Comparison of ENCODE assay signal across 1 cellular context in the genomic region with DNA sequence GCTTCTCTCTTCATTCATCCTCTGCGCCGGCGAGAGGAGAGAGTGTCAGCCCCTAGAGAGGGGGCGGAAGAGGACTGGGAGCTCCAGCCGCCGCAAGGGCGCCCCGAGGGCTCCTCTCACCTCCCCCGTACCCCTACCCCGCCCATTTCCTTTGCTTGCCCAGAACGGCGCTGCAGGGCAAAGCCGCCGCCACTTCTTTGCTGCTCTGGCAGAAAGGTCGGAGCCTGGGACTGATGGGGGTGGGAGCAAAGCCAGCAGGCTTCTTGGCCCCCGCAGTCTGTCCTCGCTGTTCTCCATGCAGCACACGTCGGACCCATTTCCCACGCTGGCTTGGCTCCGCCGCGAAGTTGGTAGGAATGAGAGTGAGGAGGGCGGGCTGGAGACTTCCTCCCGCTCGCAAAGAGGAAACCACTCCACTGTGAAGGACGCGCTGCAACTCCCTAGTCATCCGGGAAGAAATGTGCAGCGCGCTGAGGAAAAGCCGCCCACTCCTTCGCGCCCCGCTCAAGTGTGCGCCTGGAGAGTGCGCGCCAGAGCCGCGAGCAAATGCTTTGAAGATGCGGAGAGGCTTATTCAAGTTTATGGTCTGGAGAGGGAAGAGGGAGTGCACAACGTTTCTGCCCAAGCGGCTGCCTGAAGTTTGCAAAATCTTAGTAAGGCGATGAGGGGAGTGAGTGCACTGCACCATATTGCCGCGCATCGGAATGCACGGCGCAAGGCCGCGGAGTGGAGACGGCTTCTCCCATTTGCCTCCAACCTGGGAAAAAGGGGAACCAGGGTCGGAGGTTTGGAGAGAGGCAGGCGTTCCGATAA.
TF ChIP-seq lines count a peak whose summit lies in the region.

No MANE protein-coding gene starts in this region.

TF ChIP-seq in GM23338, 12 proteins besides CTCF, POLR2A, EP300 and RAD21 (continued from another document):
- TF ChIP-seq, protein P1, sequence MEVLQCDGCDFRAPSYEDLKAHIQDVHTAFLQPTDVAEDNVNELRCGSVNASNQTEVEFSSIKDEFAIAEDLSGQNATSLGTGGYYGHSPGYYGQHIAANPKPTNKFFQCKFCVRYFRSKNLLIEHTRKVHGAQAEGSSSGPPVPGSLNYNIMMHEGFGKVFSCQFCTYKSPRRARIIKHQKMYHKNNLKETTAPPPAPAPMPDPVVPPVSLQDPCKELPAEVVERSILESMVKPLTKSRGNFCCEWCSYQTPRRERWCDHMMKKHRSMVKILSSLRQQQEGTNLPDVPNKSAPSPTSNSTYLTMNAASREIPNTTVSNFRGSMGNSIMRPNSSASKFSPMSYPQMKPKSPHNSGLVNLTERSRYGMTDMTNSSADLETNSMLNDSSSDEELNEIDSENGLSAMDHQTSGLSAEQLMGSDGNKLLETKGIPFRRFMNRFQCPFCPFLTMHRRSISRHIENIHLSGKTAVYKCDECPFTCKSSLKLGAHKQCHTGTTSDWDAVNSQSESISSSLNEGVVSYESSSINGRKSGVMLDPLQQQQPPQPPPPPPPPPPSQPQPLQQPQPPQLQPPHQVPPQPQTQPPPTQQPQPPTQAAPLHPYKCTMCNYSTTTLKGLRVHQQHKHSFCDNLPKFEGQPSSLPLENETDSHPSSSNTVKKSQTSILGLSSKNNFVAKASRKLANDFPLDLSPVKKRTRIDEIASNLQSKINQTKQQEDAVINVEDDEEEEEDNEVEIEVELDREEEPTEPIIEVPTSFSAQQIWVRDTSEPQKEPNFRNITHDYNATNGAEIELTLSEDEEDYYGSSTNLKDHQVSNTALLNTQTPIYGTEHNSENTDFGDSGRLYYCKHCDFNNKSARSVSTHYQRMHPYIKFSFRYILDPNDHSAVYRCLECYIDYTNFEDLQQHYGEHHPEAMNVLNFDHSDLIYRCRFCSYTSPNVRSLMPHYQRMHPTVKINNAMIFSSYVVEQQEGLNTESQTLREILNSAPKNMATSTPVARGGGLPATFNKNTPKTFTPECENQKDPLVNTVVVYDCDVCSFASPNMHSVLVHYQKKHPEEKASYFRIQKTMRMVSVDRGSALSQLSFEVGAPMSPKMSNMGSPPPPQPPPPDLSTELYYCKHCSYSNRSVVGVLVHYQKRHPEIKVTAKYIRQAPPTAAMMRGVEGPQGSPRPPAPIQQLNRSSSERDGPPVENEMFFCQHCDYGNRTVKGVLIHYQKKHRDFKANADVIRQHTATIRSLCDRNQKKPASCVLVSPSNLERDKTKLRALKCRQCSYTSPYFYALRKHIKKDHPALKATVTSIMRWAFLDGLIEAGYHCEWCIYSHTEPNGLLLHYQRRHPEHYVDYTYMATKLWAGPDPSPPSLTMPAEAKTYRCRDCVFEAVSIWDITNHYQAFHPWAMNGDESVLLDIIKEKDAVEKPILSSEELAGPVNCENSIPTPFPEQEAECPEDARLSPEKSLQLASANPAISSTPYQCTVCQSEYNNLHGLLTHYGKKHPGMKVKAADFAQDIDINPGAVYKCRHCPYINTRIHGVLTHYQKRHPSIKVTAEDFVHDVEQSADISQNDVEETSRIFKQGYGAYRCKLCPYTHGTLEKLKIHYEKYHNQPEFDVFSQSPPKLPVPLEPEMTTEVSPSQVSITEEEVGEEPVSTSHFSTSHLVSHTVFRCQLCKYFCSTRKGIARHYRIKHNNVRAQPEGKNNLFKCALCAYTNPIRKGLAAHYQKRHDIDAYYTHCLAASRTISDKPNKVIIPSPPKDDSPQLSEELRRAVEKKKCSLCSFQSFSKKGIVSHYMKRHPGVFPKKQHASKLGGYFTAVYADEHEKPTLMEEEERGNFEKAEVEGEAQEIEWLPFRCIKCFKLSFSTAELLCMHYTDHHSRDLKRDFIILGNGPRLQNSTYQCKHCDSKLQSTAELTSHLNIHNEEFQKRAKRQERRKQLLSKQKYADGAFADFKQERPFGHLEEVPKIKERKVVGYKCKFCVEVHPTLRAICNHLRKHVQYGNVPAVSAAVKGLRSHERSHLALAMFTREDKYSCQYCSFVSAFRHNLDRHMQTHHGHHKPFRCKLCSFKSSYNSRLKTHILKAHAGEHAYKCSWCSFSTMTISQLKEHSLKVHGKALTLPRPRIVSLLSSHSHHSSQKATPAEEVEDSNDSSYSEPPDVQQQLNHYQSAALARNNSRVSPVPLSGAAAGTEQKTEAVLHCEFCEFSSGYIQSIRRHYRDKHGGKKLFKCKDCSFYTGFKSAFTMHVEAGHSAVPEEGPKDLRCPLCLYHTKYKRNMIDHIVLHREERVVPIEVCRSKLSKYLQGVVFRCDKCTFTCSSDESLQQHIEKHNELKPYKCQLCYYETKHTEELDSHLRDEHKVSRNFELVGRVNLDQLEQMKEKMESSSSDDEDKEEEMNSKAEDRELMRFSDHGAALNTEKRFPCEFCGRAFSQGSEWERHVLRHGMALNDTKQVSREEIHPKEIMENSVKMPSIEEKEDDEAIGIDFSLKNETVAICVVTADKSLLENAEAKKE (CRISPR knock-in tag; IDR thresholded peaks at IDR 0.05) = no peak
- TF ChIP-seq ZNF331 (CRISPR knock-in tag; IDR thresholded peaks at IDR 0.05; ENCODE audit: low read depth) (no peak), POLR2AphosphoS5 (IDR thresholded peaks at IDR 0.05; ENCODE audit: low read depth) (peak; percentile 46), EZH2 (IDR thresholded peaks at IDR 0.05; ENCODE audit: low read depth, unreplicated experiment) (peak; percentile 31)
